Comparison of ENCODE assay signal across 28 cellular contexts in the genomic region with DNA sequence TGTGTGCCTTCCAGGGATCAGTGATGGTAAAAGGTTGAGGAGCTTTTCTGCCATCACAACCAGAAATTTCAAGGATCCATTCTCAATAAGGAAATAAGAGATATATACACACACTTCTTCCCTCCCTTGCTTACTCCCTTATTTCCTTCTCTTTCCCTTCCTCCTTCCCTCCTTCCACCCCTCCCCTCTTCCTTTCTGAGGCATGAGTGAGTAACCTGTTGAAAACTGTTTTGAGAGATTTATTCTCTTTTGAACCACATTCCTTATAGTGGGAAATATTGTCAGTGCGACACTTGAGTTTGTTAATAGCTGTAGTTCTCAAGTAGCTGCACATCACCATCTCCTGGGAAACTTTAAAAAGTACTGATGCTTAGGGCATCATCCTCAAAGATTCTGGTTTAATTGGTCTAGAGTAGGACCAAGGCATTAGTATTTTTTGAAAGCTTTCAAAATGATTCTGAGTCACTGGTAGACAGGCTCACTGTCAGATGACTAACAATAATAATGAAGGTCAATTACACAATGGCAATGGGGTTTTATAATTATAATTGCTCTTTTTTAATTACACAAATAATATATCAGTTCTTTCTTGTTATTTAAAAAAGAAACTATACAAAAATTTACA.
DNase-seq lines count a peak whose midpoint lies in the region; ATAC-seq, FAIRE-seq and TF ChIP-seq lines count a peak whose summit lies in the region.
"Had no signal": no experiment of that assay in that cellular context is flagged by ENCODE, and none has a peak within 500 bp of the region (broad histone marks: within the 10 kb centered on the region; RNA-seq: fewer than 3 reads in every experiment).

No MANE protein-coding gene starts in this region.

- intact Hi-C loops in endothelial cell of umbilical vein (cut with micrococcal nuclease): no loop called here

- no peak overlapping the region for H3K4me3 ChIP-seq in endothelial cell of umbilical vein (replicated peaks in 1 of 3; ENCODE audit: insufficient read depth in 1 of 3, low read depth in 1 of 3, low read length in 3 of 3)
- H3K4me3 ChIP-seq: ascending aorta, SJSA1, transverse colon had no signal

- BruUV-seq in endothelial cell of umbilical vein (replicated peaks; lab: Mats Ljungman, UMichigan): no TSS peak

- H3K27ac Mint-ChIP-seq in progenitor cell of endocrine pancreas: peak overlapping the region; percentile 39
- H3K27ac Mint-ChIP-seq: activated CD8-positive, alpha-beta T cell treated with anti-CD3 and anti-CD28 coated beads for 36 hours; activated naive CD8-positive, alpha-beta T cell treated with anti-CD3 and anti-CD28 coated beads for 36 hours; natural killer cell had no signal

- no peak overlapping the region for H3K27ac ChIP-seq in endothelial cell of umbilical vein (ENCODE audit: insufficient read depth, low read depth, low read length)
- H3K27ac ChIP-seq: ascending aorta, SJSA1, transverse colon had no signal

- no peaks in the 10 kb centered on the region for H3K9me3 ChIP-seq in endothelial cell of umbilical vein (replicated peaks; ENCODE audit: control insufficient read depth, insufficient read depth, low read length)
- H3K9me3 ChIP-seq: ascending aorta, SJSA1, transverse colon had no signal

- H3K9ac ChIP-seq in endothelial cell of umbilical vein (replicated peaks; ENCODE audit: extremely low read depth, insufficient read depth, low read length): no peak overlapping the region

- no peak for FAIRE-seq in endothelial cell of umbilical vein (lab: Jason Lieb, UNC)
- FAIRE-seq: D721Med, endometrium, kidney had no signal

- no peaks in the 10 kb centered on the region for H3K79me2 ChIP-seq in endothelial cell of umbilical vein (ENCODE audit: control insufficient read depth, insufficient read depth, low read length)

- no peak overlapping the region for H2AFZ ChIP-seq in endothelial cell of umbilical vein (ENCODE audit: low read depth, low read length)

- H3K9me3 Mint-ChIP-seq in progenitor cell of endocrine pancreas (ENCODE audit: low read depth): no peaks in the 10 kb centered on the region
- H3K9me3 Mint-ChIP-seq: activated CD8-positive, alpha-beta T cell treated with anti-CD3 and anti-CD28 coated beads for 36 hours; activated naive CD8-positive, alpha-beta T cell treated with anti-CD3 and anti-CD28 coated beads for 36 hours; natural killer cell had no signal

- H3K4me3 Mint-ChIP-seq in progenitor cell of endocrine pancreas (ENCODE audit: low read depth): no peak overlapping the region
- H3K4me3 Mint-ChIP-seq: activated CD8-positive, alpha-beta T cell treated with anti-CD3 and anti-CD28 coated beads for 36 hours; activated naive CD8-positive, alpha-beta T cell treated with anti-CD3 and anti-CD28 coated beads for 36 hours; natural killer cell had no signal

- ATAC-seq in HG03432 (IDR thresholded peaks at IDR 0.05; ENCODE audit: unreplicated experiment) (no peak), HG02588 (IDR thresholded peaks at IDR 0.05; ENCODE audit: unreplicated experiment) (no peak)
- ATAC-seq: activated CD4-positive, CD25-positive, alpha-beta regulatory T cell treated with anti-CD3 and anti-CD28 coated beads, Interleukin-2, amount 50 U/mL, for 24 hours; activated CD8-positive, alpha-beta T cell treated with anti-CD3 and anti-CD28 coated beads for 36 hours; natural killer cell had no signal

- no peak overlapping the region for H3K4me2 ChIP-seq in endothelial cell of umbilical vein (ENCODE audit: insufficient read depth, low read length)

- CTCF ChIA-PET in endothelial cell of umbilical vein (lab: Charles Lee): interaction anchor here (0.7 to 1.8 kb wide), 6 partner anchors 10 to 333 kb away, joined by 3 to 9 read pairs (median 3); a partner anchor contains a TSS

- peaks cover 19% of the 10 kb centered on the region for H3K4me1 Mint-ChIP-seq in progenitor cell of endocrine pancreas (ENCODE audit: low read depth)
- H3K4me1 Mint-ChIP-seq: activated naive CD8-positive, alpha-beta T cell treated with anti-CD3 and anti-CD28 coated beads for 36 hours; natural killer cell had no signal

- H3K27me3 ChIP-seq in endothelial cell of umbilical vein (ENCODE audit: control insufficient read depth in 2 of 2, insufficient read depth in 2 of 2, low read length in 2 of 2): no peaks in the 10 kb centered on the region
- H3K27me3 ChIP-seq: ascending aorta, SJSA1 had no signal

- H3K36me3 ChIP-seq in endothelial cell of umbilical vein (ENCODE audit: control insufficient read depth in 2 of 2, extremely low read depth in 1 of 2, insufficient read depth in 2 of 2, low read length in 2 of 2): no peaks in the 10 kb centered on the region
- H3K36me3 ChIP-seq: ascending aorta, SJSA1, transverse colon had no signal

- dilution Hi-C loops in endothelial cell of umbilical vein (cut with MboI; ENCODE audit: extremely low pct_ligation_motif_present, low sequenced_read_pairs): no loop called here

- no peaks in the 10 kb centered on the region for H3K4me1 ChIP-seq in endothelial cell of umbilical vein (ENCODE audit: control insufficient read depth, extremely low read depth, insufficient read depth, low read length)
- H3K4me1 ChIP-seq: ascending aorta, SJSA1, transverse colon had no signal

- H3K36me3 Mint-ChIP-seq in progenitor cell of endocrine pancreas (ENCODE audit: insufficient read depth): peaks cover 2% of the 10 kb centered on the region
- H3K36me3 Mint-ChIP-seq: activated naive CD8-positive, alpha-beta T cell treated with anti-CD3 and anti-CD28 coated beads for 36 hours; natural killer cell had no signal

- POLR2A ChIA-PET in endothelial cell of umbilical vein (lab: Charles Lee): no interaction called here

- no peaks in the 10 kb centered on the region for H3K9me1 ChIP-seq in endothelial cell of umbilical vein (replicated peaks; ENCODE audit: control insufficient read depth, extremely low read depth, insufficient read depth, low read length)

- H4K20me1 ChIP-seq in endothelial cell of umbilical vein (replicated peaks; ENCODE audit: control insufficient read depth, extremely low read depth, insufficient read depth, low read length): no peaks in the 10 kb centered on the region

- no peaks in the 10 kb centered on the region for H3K27me3 Mint-ChIP-seq in progenitor cell of endocrine pancreas

- peak; percentile 11 for DNase-seq in EL
- peak; percentile 34 for DNase-seq in LHCN-M2 (ENCODE audit: low read depth)
- no peak for DNase-seq in endothelial cell of umbilical vein (ENCODE audit: low read depth, low spot score)
- no peak for DNase-seq in progenitor cell of endocrine pancreas (ENCODE audit: low spot score, unreplicated experiment)
- DNase-seq in activated CD8-positive, alpha-beta memory T cell treated with anti-CD3 and anti-CD28 coated beads, Interleukin-2, amount 50 U/mL, for 48 hours: no peak
- DNase-seq: activated CD8-positive, alpha-beta T cell treated with anti-CD3 and anti-CD28 coated beads for 36 hours; activated effector memory CD4-positive, alpha-beta T cell treated with anti-CD3 and anti-CD28 coated beads, Interleukin-2, amount 50 U/mL, for 16 hours; activated naive CD8-positive, alpha-beta T cell treated with anti-CD3 and anti-CD28 coated beads for 36 hours; dermis blood vessel endothelial cell; GOT3; KBM-7; kidney; natural killer cell; NCI-H1417 treated with DMSO at 0.1 percent for 48 hours; NCI-H2081; NCI-H345; NCI-H774; retina; stimulated activated CD4-positive, alpha-beta T cell treated with anti-CD3 and anti-CD28 coated beads, Interleukin-2, amount 100 ng/mL, for 24 hours; T-helper 1 cell; transverse colon had no signal

- TF ChIP-seq POLR2A in endothelial cell of umbilical vein (IDR thresholded peaks at IDR 0.05; ENCODE audit: low read depth, low read length): no peak

- no peak for TF ChIP-seq CTCF in endothelial cell of umbilical vein (IDR thresholded peaks at IDR 0.05; ENCODE audit: extremely low read depth in 1 of 2, insufficient read depth in 1 of 2, low read depth in 1 of 2, low read length in 2 of 2)
- TF ChIP-seq CTCF in progenitor cell of endocrine pancreas (IDR thresholded peaks at IDR 0.05; ENCODE audit: unreplicated experiment): no peak

TF ChIP-seq in endothelial cell of umbilical vein, 7 proteins besides CTCF, POLR2A, EP300 and RAD21:
- no peak for TF ChIP-seq MYC (IDR thresholded peaks at IDR 0.05; ENCODE audit: low read depth, low read length)
- TF ChIP-seq FOS (IDR thresholded peaks at IDR 0.05; ENCODE audit: borderline replicate concordance, insufficient read depth, low read length): peak; percentile 9
TF ChIP-seq in endothelial cell of umbilical vein: peak in this region for 1.

Comparison
In these comparisons a context has a peak if more than half of its experiments do, and no peak if none do; other contexts are left out.
1. DNase-seq: peak in EL (single experiment) and LHCN-M2 (single experiment); none in endothelial cell of umbilical vein (single experiment), progenitor cell of endocrine pancreas (single experiment) and activated CD8-positive, alpha-beta memory T cell treated with anti-CD3 and anti-CD28 coated beads, Interleukin-2, amount 50 U/mL, for 48 hours (single experiment).